12 cellular contexts compared by ENCODE assay signal in the genomic region with DNA sequence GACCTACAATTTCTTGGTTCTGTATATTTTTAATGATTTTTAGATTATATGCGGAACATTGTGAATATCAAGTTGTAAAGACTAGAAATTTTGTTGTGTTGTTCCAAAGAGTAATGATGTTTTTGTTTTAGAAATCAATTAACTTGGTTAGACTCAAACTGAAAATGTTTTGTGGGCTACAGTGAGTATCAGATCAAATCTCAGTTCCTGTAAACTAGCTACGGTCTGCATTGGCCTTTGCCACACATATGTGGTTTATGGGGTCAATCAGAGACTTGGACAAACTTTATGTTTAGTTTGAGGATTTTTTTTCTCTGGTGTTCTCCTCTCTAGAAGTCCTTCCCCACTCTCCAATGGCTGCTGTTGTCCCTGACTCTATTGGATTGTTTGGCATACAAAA.
DNase-seq lines count a peak whose midpoint lies in the region; ATAC-seq lines count a peak whose summit lies in the region.
"Had no signal": no experiment of that assay in that cellular context is flagged by ENCODE, and none has a peak within 500 bp of the region (broad histone marks: within the 10 kb centered on the region; RNA-seq: fewer than 3 reads in every experiment).

No MANE protein-coding gene starts in this region.

- DNase-seq in NCI-H774 (lab: John Stamatoyannopoulos, UW) (no peak), NCI-H345 treated with DMSO at 0.1 percent for 48 hours (lab: John Stamatoyannopoulos, UW; ENCODE audit: unreplicated experiment) (no peak), NCI-H1092 (lab: John Stamatoyannopoulos, UW) (no peak), NCI-H524 (lab: John Stamatoyannopoulos, UW) (no peak)
- DNase-seq: activated effector memory CD4-positive, alpha-beta T cell treated with Interleukin-2 at 50 U/mL for 16 hours; AML-193; NCI-H187 treated with DMSO at 0.1 percent for 48 hours; T-helper 1 cell had no signal

- ATAC-seq in GM18517 (IDR thresholded peaks at IDR 0.05; ENCODE audit: unreplicated experiment) (peak; percentile 97), GM21360 (IDR thresholded peaks at IDR 0.05; ENCODE audit: unreplicated experiment) (peak; percentile 91), HG02870 (IDR thresholded peaks at IDR 0.05; ENCODE audit: unreplicated experiment) (peak; percentile 100), HG03442 (IDR thresholded peaks at IDR 0.05; ENCODE audit: unreplicated experiment) (peak; percentile 98)
